24 cellular contexts compared by ENCODE assay signal in the genomic region with DNA sequence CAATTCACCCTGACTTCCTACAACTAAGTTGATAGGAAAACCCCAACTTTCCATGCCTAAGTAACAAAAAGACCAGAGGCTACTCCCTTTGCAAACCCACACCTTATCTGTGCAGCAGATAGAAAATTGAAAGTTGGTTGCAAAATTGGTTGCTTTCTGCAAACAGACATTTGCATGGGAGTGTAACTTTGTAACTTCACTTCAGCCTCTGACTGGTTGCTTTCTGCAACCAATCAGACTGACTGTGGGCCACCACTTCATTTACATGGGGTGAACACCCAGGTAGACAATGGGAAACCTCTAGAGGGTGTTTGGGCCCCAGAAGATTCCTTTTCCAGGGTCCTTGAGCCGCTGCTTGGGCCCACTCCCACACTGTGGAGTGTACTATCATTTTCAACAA.
"Had no signal": no experiment of that assay in that cellular context is flagged by ENCODE, and none has a peak within 500 bp of the region (broad histone marks: within the 10 kb centered on the region; RNA-seq: fewer than 3 reads in every experiment).

No MANE protein-coding gene starts in this region.

- DNase-seq: activated CD4-positive, alpha-beta memory T cell treated with anti-CD3 and anti-CD28 coated beads, Interleukin-2, amount 10 ng/mL, durations not matched to agents 7 days and 5 days; activated CD4-positive, alpha-beta T cell treated with anti-CD3 and anti-CD28 coated beads for 1 hour; activated CD4-positive, alpha-beta T cell treated with anti-CD3 and anti-CD28 coated beads for 48 hours; activated CD4-positive, CD25-positive, alpha-beta regulatory T cell; activated gamma-delta T cell; activated naive CD4-positive, alpha-beta T cell treated with Interleukin-2 at 50 U/mL for 16 hours; activated naive CD8-positive, alpha-beta T cell treated with anti-CD3 and anti-CD28 coated beads, Interleukin-2, amount 10 ng/mL, durations not matched to agents 7 days and 5 days; activated T-cell treated with anti-CD3 and anti-CD28 coated beads, Interleukin-2, amount 50 U/mL, for 1 hour; activated T-cell treated with anti-CD3 and anti-CD28 coated beads, Interleukin-2, amount 50 U/mL, for 72 hours; amygdala; colonic mucosa; NCI-H1105; NCI-H1436; NCI-H1694; NCI-H2029; NCI-H345; NCI-H524 treated with DMSO at 0.1 percent for 48 hours; PC-9; SW 1271; T-helper 1 cell; T-helper 2 cell; T-helper 9 cell had no signal

- ATAC-seq: activated T-cell treated with anti-CD3 and anti-CD28 coated beads, Interleukin-2, amount 50 U/mL, for 72 hours; activated T-helper 17 cell treated with anti-CD3 and anti-CD28 coated beads, Interleukin-2, amount 50 U/mL, for 72 hours; Right ventricle myocardium inferior had no signal
